Comparison of ENCODE assay signal across 1 cellular context in genomic region chr19:48332662-48333466, GRCh38.
TF ChIP-seq lines count a peak whose summit lies in the region.

No MANE protein-coding gene starts in this region.

TF ChIP-seq in GM12878, 131 proteins besides CTCF, POLR2A, EP300 and RAD21 (continued from another document and continues in another):
- no peak for TF ChIP-seq PRDM15 (CRISPR knock-in tag; IDR thresholded peaks at IDR 0.05)
- peak; percentile 75; the same call in 1 of the 2 replicates for TF ChIP-seq POLR2AphosphoS5 (IDR thresholded peaks at IDR 0.05; ENCODE audit: low read length)
- TF ChIP-seq CBFB (IDR thresholded peaks at IDR 0.05; ENCODE audit: low read depth): no peak
- no peak for TF ChIP-seq POU2F2 (IDR thresholded peaks at IDR 0.05; ENCODE audit: borderline replicate concordance, low read depth, low read length)
- TF ChIP-seq CHD4 (IDR thresholded peaks at IDR 0.05): no peak
- no peak for TF ChIP-seq ZSCAN29 (IDR thresholded peaks at IDR 0.05)
- no peak for TF ChIP-seq NFYA (IDR thresholded peaks at IDR 0.05; ENCODE audit: borderline replicate concordance, low read depth, low read length)
- peak in 1 of 2 experiments; percentile 70; a peak in 1 of 3 replicates for TF ChIP-seq EGR1 (IDR thresholded peaks at IDR 0.05; ENCODE audit: borderline replicate concordance in 1 of 2, low read depth in 2 of 2, low read length in 2 of 2)
- TF ChIP-seq ZNF24 (IDR thresholded peaks at IDR 0.05): no peak
- TF ChIP-seq HCFC1 (IDR thresholded peaks at IDR 0.05; ENCODE audit: low read length): no peak
- TF ChIP-seq ZBTB11 (CRISPR knock-in tag; IDR thresholded peaks at IDR 0.05): no peak
- no peak for TF ChIP-seq REST (IDR thresholded peaks at IDR 0.05; ENCODE audit: low read depth, low read length)
- no peak for TF ChIP-seq PML (IDR thresholded peaks at IDR 0.05; ENCODE audit: low read length)
- TF ChIP-seq EZH2 (IDR thresholded peaks at IDR 0.05; ENCODE audit: borderline replicate concordance, control insufficient read depth, low read depth, low read length): no peak
- TF ChIP-seq SMARCA5 (IDR thresholded peaks at IDR 0.05): no peak
- no peak for TF ChIP-seq MTA2 (IDR thresholded peaks at IDR 0.05; ENCODE audit: low read depth)
- TF ChIP-seq ZBTB4 (CRISPR knock-in tag; IDR thresholded peaks at IDR 0.05): no peak
- no peak for TF ChIP-seq KDM1A (IDR thresholded peaks at IDR 0.05; ENCODE audit: borderline replicate concordance)
- no peak for TF ChIP-seq ZBED1 (IDR thresholded peaks at IDR 0.05; ENCODE audit: borderline replicate concordance)
- TF ChIP-seq RCOR1 (conservative IDR thresholded peaks at IDR 0.05; ENCODE audit: low read depth, low read length): no peak
- no peak for TF ChIP-seq BRCA1 (IDR thresholded peaks at IDR 0.05; ENCODE audit: low read depth, low read length)
- no peak for TF ChIP-seq NR2C2 (IDR thresholded peaks at IDR 0.05; ENCODE audit: borderline replicate concordance, control insufficient read depth, insufficient read length, low read depth)
- no peak for TF ChIP-seq USF2 (IDR thresholded peaks at IDR 0.05; ENCODE audit: borderline replicate concordance, low read depth, low read length)
- peak; percentile 63; the same call in 1 of the 2 replicates for TF ChIP-seq TCF12 (IDR thresholded peaks at IDR 0.05; ENCODE audit: low read depth, low read length)
- TF ChIP-seq RUNX3 (IDR thresholded peaks at IDR 0.05; ENCODE audit: low read length): peak; percentile 59; the same call in 1 of the 2 replicates
- no peak for TF ChIP-seq CHD1 (IDR thresholded peaks at IDR 0.05; ENCODE audit: low read depth, low read length)
- TF ChIP-seq JUND (IDR thresholded peaks at IDR 0.05; ENCODE audit: low read depth, low read length): no peak
- TF ChIP-seq TCF3 (IDR thresholded peaks at IDR 0.05; ENCODE audit: borderline replicate concordance, insufficient read depth, low read depth, low read length): peak; percentile 65; the same call in 1 of the 2 replicates
- no peak; the same call in 1 of the 2 replicates for TF ChIP-seq SMC3 (IDR thresholded peaks at IDR 0.05; ENCODE audit: borderline replicate concordance, low read length)
- TF ChIP-seq WRNIP1 (IDR thresholded peaks at IDR 0.05; ENCODE audit: borderline replicate concordance, low read depth, low read length): no peak
- TF ChIP-seq PKNOX1 (IDR thresholded peaks at IDR 0.05): peak; percentile 99
- TF ChIP-seq SMAD5 (IDR thresholded peaks at IDR 0.05; ENCODE audit: low read depth): peak; percentile 52; the same call in 1 of the 2 replicates
- no peak for TF ChIP-seq E2F4 (IDR thresholded peaks at IDR 0.05; ENCODE audit: low read depth, low read length)
- TF ChIP-seq RELA (IDR thresholded peaks at IDR 0.05; ENCODE audit: borderline replicate concordance, partially characterized antibody): no peak
- peak; percentile 79 for TF ChIP-seq IRF3 (IDR thresholded peaks at IDR 0.05)
- TF ChIP-seq IRF5 (IDR thresholded peaks at IDR 0.05; ENCODE audit: borderline replicate concordance): no peak
- TF ChIP-seq ESRRA (IDR thresholded peaks at IDR 0.05; ENCODE audit: low read length): no peak; the same call in 1 of the 2 replicates
- TF ChIP-seq ZZZ3 (IDR thresholded peaks at IDR 0.05; ENCODE audit: control insufficient read depth, insufficient read length, low read depth): no peak
- TF ChIP-seq IRF4 (IDR thresholded peaks at IDR 0.05; ENCODE audit: low read depth, low read length): no peak
